In genomic region chr1:227760377-227760776, GRCh38 we compare ENCODE assay signal across 20 cellular contexts. TPM values are rescaled to one million over a fixed set of nuclear protein-coding genes. Genes with fewer than 3 reads are reported as not detected.
A peak's percentile ranks its signal among the peaks of the same experiment; 100 is the strongest.
DNase-seq lines count a peak whose midpoint lies in the region; ATAC-seq and TF ChIP-seq lines count a peak whose summit lies in the region.
"Had no signal": no experiment of that assay in that cellular context is flagged by ENCODE, and none has a peak within 500 bp of the region (broad histone marks: within the 10 kb centered on the region; RNA-seq: fewer than 3 reads in every experiment).

No MANE protein-coding gene starts in this region.

- POLR2A ChIA-PET in activated CD4-positive, alpha-beta memory T cell treated with anti-CD3 and anti-CD28 coated beads for 36 hours (lab: Charles Lee), result interaction anchor here (0.6 to 1.5 kb wide), 2 partner anchors 15 to 17 kb away, joined by 3 to 4 read pairs; no protein-coding TSS in a partner anchor

- H3K4me1 ChIP-seq in heart left ventricle (peaks cover 0 to 75% (median 45%) of the 10 kb centered on the region in 12 donors), mesenchymal stem cell (ENCODE audit: control insufficient read depth, insufficient read depth, low read depth, low read length) (peaks cover 50% of the 10 kb centered on the region), stomach smooth muscle (ENCODE audit: control insufficient read depth, insufficient read depth, low read length) (peaks cover 80% of the 10 kb centered on the region)

- H2BK5ac ChIP-seq in mesenchymal stem cell (ENCODE audit: low read depth, low read length, poor library complexity, severe bottlenecking), result no peak overlapping the region

- H3K36me3 ChIP-seq in heart left ventricle (peaks cover 0 to 49% (median 35%) of the 10 kb centered on the region in 9 donors), mesenchymal stem cell (ENCODE audit: control insufficient read depth in 1 of 2, insufficient read depth in 2 of 2, low read depth in 1 of 2, low read length in 2 of 2) (peaks cover 36 to 41% of the 10 kb centered on the region in 2 experiments), stomach smooth muscle (ENCODE audit: control insufficient read depth in 2 of 2, insufficient read depth in 2 of 2, low read length in 2 of 2) (peaks cover 10% of the 10 kb centered on the region in 2 donors)

- no peak overlapping the region for H2AFZ ChIP-seq in mesenchymal stem cell (ENCODE audit: low read depth, low read length)

- peak overlapping the region in 1 of 2 experiments; percentile 20 for H3K14ac ChIP-seq in mesenchymal stem cell (ENCODE audit: low read length in 2 of 2)

- intact Hi-C loops in heart left ventricle (cut with DNase I), result loop anchor here in 6 of 10 donors (2.0 to 10.0 kb wide), 6 partner anchors 186 to 324 kb away; partner anchors contain the start of genes ARF1 (in 2 of the 6) and WNT9A (in 1 of the 6)
- intact Hi-C loops in cardiac septum (cut with DNase I), result loop anchor here (5.0 to 10.0 kb wide), 2 partner anchors 33 to 276 kb away; no protein-coding TSS in a partner anchor
- intact Hi-C loops in activated CD4-positive, alpha-beta memory T cell treated with anti-CD3 and anti-CD28 coated beads for 36 hours (cut with micrococcal nuclease), result loop anchor here (2.0 to 10.0 kb wide), 4 partner anchors 124 to 322 kb away; partner anchors contain the start of genes ARF1 and ZNF678

- peaks cover 46% of the 10 kb centered on the region for H3K79me1 ChIP-seq in mesenchymal stem cell (replicated peaks; ENCODE audit: low read length, poor library complexity, severe bottlenecking)

- H3K27ac ChIP-seq in heart left ventricle (peak overlapping the region in 10 of 12 donors; percentile 23 to 90 (median 83)), mesenchymal stem cell (ENCODE audit: low read length, poor library complexity, severe bottlenecking) (peak overlapping the region; percentile 58), stomach smooth muscle (ENCODE audit: low read length) (peak overlapping the region; percentile 87)

- H3K4ac ChIP-seq in mesenchymal stem cell (ENCODE audit: low read depth in 1 of 2, low read length in 2 of 2), result peak overlapping the region in 1 of 2 experiments; percentile 24

- H3K9me3 Mint-ChIP-seq in activated CD4-positive, alpha-beta memory T cell treated with anti-CD3 and anti-CD28 coated beads for 36 hours, result peaks cover 3% of the 10 kb centered on the region
- H3K9me3 Mint-ChIP-seq: activated naive CD8-positive, alpha-beta T cell treated with anti-CD3 and anti-CD28 coated beads for 36 hours; naive B cell had no signal

- no peak overlapping the region for H2BK120ac ChIP-seq in mesenchymal stem cell (ENCODE audit: low read depth, low read length)

- TF ChIP-seq POLR2A in heart left ventricle (IDR thresholded peaks at IDR 0.05), result no peak

- DNase-seq in heart left ventricle (peak in 1 of 5 donors; percentile 45), cardiac septum (ENCODE audit: low spot score) (no peak), mesenchymal stem cell (no peak), NOMO-1 (lab: John Stamatoyannopoulos, UW; ENCODE audit: unreplicated experiment in 2 of 2) (no peak), COLO829 (ENCODE audit: low spot score) (no peak)
- DNase-seq in activated CD4-positive, alpha-beta memory T cell treated with anti-CD3 and anti-CD28 coated beads for 36 hours, result no peak
- DNase-seq: activated CD4-positive, CD25-positive, alpha-beta regulatory T cell treated with anti-CD3 and anti-CD28 coated beads, Interleukin-2, amount 50 U/mL, for 72 hours; activated naive CD8-positive, alpha-beta T cell treated with anti-CD3 and anti-CD28 coated beads for 36 hours; Caco-2; effector CD8-positive, alpha-beta T cell; MG63; naive B cell; NCI-H2029; NCI-H69; T-helper 9 cell had no signal

- no peak overlapping the region for H4K8ac ChIP-seq in mesenchymal stem cell (ENCODE audit: low read length)

- no peak overlapping the region for H3K4me2 ChIP-seq in mesenchymal stem cell (ENCODE audit: low read length, poor library complexity, severe bottlenecking)

- H3K4me3 Mint-ChIP-seq in activated CD4-positive, alpha-beta memory T cell treated with anti-CD3 and anti-CD28 coated beads for 36 hours, result no peak overlapping the region
- H3K4me3 Mint-ChIP-seq: activated naive CD8-positive, alpha-beta T cell treated with anti-CD3 and anti-CD28 coated beads for 36 hours; naive B cell had no signal

- H4K91ac ChIP-seq in mesenchymal stem cell (ENCODE audit: low read length), result no peak overlapping the region

- H2BK15ac ChIP-seq in mesenchymal stem cell (ENCODE audit: low read depth, poor library complexity, severe bottlenecking), result no peak overlapping the region

- H3K27me3 ChIP-seq in heart left ventricle (no peaks in the 10 kb centered on the region), mesenchymal stem cell (ENCODE audit: control insufficient read depth in 1 of 2, insufficient read depth in 1 of 2, low read length in 2 of 2) (no peaks in the 10 kb centered on the region), stomach smooth muscle (ENCODE audit: control insufficient read depth in 1 of 2, insufficient read depth in 2 of 2, low read length in 2 of 2) (no peaks in the 10 kb centered on the region)
- H3K27me3 ChIP-seq: MG63 had no signal

- H3K4me3 ChIP-seq in heart left ventricle (no peak overlapping the region), mesenchymal stem cell (ENCODE audit: insufficient read depth in 1 of 2, low read depth in 1 of 2, low read length in 2 of 2) (no peak overlapping the region), stomach smooth muscle (ENCODE audit: low read length in 2 of 2) (no peak overlapping the region)
- H3K4me3 ChIP-seq: MG63 had no signal

- H3K4me1 Mint-ChIP-seq in activated CD4-positive, alpha-beta memory T cell treated with anti-CD3 and anti-CD28 coated beads for 36 hours (ENCODE audit: low read depth), result peaks cover 95% of the 10 kb centered on the region

- peak overlapping the region; percentile 57 for H2AK5ac ChIP-seq in mesenchymal stem cell (ENCODE audit: low read length, severe bottlenecking)

- H3K9ac ChIP-seq in mesenchymal stem cell (ENCODE audit: low read length), result peak overlapping the region; percentile 35
- peak overlapping the region in 1 of 2 donors; percentile 50 for H3K9ac ChIP-seq in stomach smooth muscle (ENCODE audit: low read length in 2 of 2)

- H3K27ac Mint-ChIP-seq in activated CD4-positive, alpha-beta memory T cell treated with anti-CD3 and anti-CD28 coated beads for 36 hours, result peak overlapping the region; percentile 81
- H3K27ac Mint-ChIP-seq: activated naive CD8-positive, alpha-beta T cell treated with anti-CD3 and anti-CD28 coated beads for 36 hours had no signal

- H3K18ac ChIP-seq in mesenchymal stem cell (ENCODE audit: low read depth in 1 of 2, low read length in 2 of 2), result peak overlapping the region in 1 of 2 experiments; percentile 73

- peak overlapping the region; percentile 7 to 43 for H2BK12ac ChIP-seq in mesenchymal stem cell (ENCODE audit: low read length in 2 of 2)

- H3K27me3 Mint-ChIP-seq in activated CD4-positive, alpha-beta memory T cell treated with anti-CD3 and anti-CD28 coated beads for 36 hours, result no peaks in the 10 kb centered on the region
- H3K27me3 Mint-ChIP-seq: activated naive CD8-positive, alpha-beta T cell treated with anti-CD3 and anti-CD28 coated beads for 36 hours; naive B cell had no signal

- peaks cover 50% of the 10 kb centered on the region for H3K36me3 Mint-ChIP-seq in activated CD4-positive, alpha-beta memory T cell treated with anti-CD3 and anti-CD28 coated beads for 36 hours

- 87 to 93% (median 92%) methylated on average over 9 of the region's 9 CpGs for WGBS in heart left ventricle, 4 donors
- 92% methylated on average over 9 of the region's 9 CpGs for WGBS in mesenchymal stem cell

- no peaks in the 10 kb centered on the region for H3K9me3 ChIP-seq in heart left ventricle
- H3K9me3 ChIP-seq in mesenchymal stem cell (ENCODE audit: control insufficient read depth, low read length), result no peaks in the 10 kb centered on the region
- no peaks in the 10 kb centered on the region for H3K9me3 ChIP-seq in stomach smooth muscle (ENCODE audit: control insufficient read depth in 2 of 2, low read length in 2 of 2)
- H3K9me3 ChIP-seq: Caco-2, MG63 had no signal

- CTCF ChIA-PET in activated CD4-positive, alpha-beta memory T cell treated with anti-CD3 and anti-CD28 coated beads for 36 hours (lab: Charles Lee), result interaction anchor here (0.6 to 7.7 kb wide), 2 partner anchors 185 to 190 kb away, joined by 3 to 106 read pairs; partner anchors contain the start of gene WNT9A

- no peak for TF ChIP-seq CTCF in heart left ventricle (IDR thresholded peaks at IDR 0.05)

- ATAC-seq in heart left ventricle (no peak), HG02970 (IDR thresholded peaks at IDR 0.05; ENCODE audit: low FRiP score, unreplicated experiment) (no peak)

- H3K23ac ChIP-seq in mesenchymal stem cell (ENCODE audit: low read length in 2 of 2), result no peak overlapping the region

RNA-seq across cellular contexts. Expression of gene SNAP47, which starts 25.1 kb away (rescaled TPM):
- total RNA-seq in heart left ventricle, result 100 to 1,000 TPM in 1 of 9 donors, 10 to 100 TPM in 8; 24.7 to 106 (median 37.9) TPM
- 10 to 100 TPM; 22.1 to 32.5 TPM for polyA plus RNA-seq in heart left ventricle
- 44.0 TPM for total RNA-seq in cardiac septum
- 10 to 100 TPM; 30.9 to 32.5 TPM for total RNA-seq in activated CD4-positive, alpha-beta memory T cell treated with anti-CD3 and anti-CD28 coated beads for 36 hours
- polyA plus RNA-seq in mesenchymal stem cell (2013, experiment 1 of 2), result 17.0 TPM
- polyA plus RNA-seq in mesenchymal stem cell (2013, experiment 2 of 2), result 15.9 TPM

RNA-seq across cellular contexts. Expression of gene JMJD4, which starts 25.3 kb away (rescaled TPM):
- total RNA-seq in heart left ventricle (10 to 100 TPM in 7 of 9 donors, 1 to 10 TPM in 2; 7.8 to 14.1 (median 11.5) TPM), cardiac septum (10.7 TPM)
- 10 to 100 TPM in 1 of 2 donors, 1 to 10 TPM in 1; 7.9 to 12.6 TPM for polyA plus RNA-seq in heart left ventricle
- total RNA-seq in activated CD4-positive, alpha-beta memory T cell treated with anti-CD3 and anti-CD28 coated beads for 36 hours, result 10 to 100 TPM; 15.2 to 16.1 TPM
- polyA plus RNA-seq in mesenchymal stem cell (2013, experiment 1 of 2), result 9.8 TPM
- 10.1 TPM for polyA plus RNA-seq in mesenchymal stem cell (2013, experiment 2 of 2)

RNA-seq across cellular contexts. Expression of gene PRSS38, which starts 55.1 kb away (rescaled TPM):
- total RNA-seq in heart left ventricle (not detected), cardiac septum (not detected)
- not detected for polyA plus RNA-seq in heart left ventricle
- not detected for total RNA-seq in activated CD4-positive, alpha-beta memory T cell treated with anti-CD3 and anti-CD28 coated beads for 36 hours
- polyA plus RNA-seq in mesenchymal stem cell (2013, experiment 1 of 2), result not detected
- polyA plus RNA-seq in mesenchymal stem cell (2013, experiment 2 of 2), result not detected
- total RNA-seq: activated naive CD8-positive, alpha-beta T cell treated with anti-CD3 and anti-CD28 coated beads for 36 hours; Caco-2; liver; posterior vena cava; RPMI7951 had no signal
- polyA plus RNA-seq: liver had no signal
